11 cellular contexts compared by ENCODE assay signal in genomic region chr3:71728632-71729342, GRCh38. TPM values are rescaled to one million over a fixed set of nuclear protein-coding genes. Genes with fewer than 3 reads are reported as not detected.
DNase-seq lines count a peak whose midpoint lies in the region; ATAC-seq and TF ChIP-seq lines count a peak whose summit lies in the region.
"Had no signal": no experiment of that assay in that cellular context is flagged by ENCODE, and none has a peak within 500 bp of the region (broad histone marks: within the 10 kb centered on the region; RNA-seq: fewer than 3 reads in every experiment).

No MANE protein-coding gene starts in this region.

- peak overlapping the region; percentile 87 for H3K27ac ChIP-seq in HUES48 (ENCODE audit: low read depth, low read length)
- H3K27ac ChIP-seq in gastroesophageal sphincter = no peak overlapping the region
- H3K27ac ChIP-seq: 22Rv1 had no signal

- DNase-seq in DMS 273 (lab: John Stamatoyannopoulos, UW; ENCODE audit: unreplicated experiment) = peak; percentile 83
- no peak for DNase-seq in DMS 273 treated with DMSO at 0.1 percent for 48 hours (lab: John Stamatoyannopoulos, UW)
- peak in 1 of 34 experiments; percentile 15 for DNase-seq in T-cell
- peak; percentile 75 for DNase-seq in left kidney (ENCODE audit: low read depth, low spot score)
- no peak for DNase-seq in CD1c-positive myeloid dendritic cell (ENCODE audit: extremely low spot score)
- DNase-seq: activated B cell treated with CpG ODN at 0.5 μM for 24 hours, HCEC 1CT had no signal

- H3K4me1 ChIP-seq in HUES48 (ENCODE audit: control insufficient read depth, insufficient read depth, low read length) = peaks cover 21% of the 10 kb centered on the region
- peaks cover 0 to 28% (median 4%) of the 10 kb centered on the region in 3 donors for H3K4me1 ChIP-seq in gastroesophageal sphincter

- H3K36me3 ChIP-seq in HUES48 (ENCODE audit: control insufficient read depth, insufficient read depth, low read length) (no peaks in the 10 kb centered on the region), gastroesophageal sphincter (no peaks in the 10 kb centered on the region)

- peak overlapping the region; percentile 83 to 88 for H3K27ac Mint-ChIP-seq in T-cell
- H3K27ac Mint-ChIP-seq: activated B cell treated with CpG ODN at 0.5 μM for 24 hours had no signal

- H3K27me3 Mint-ChIP-seq in T-cell = no peaks in the 10 kb centered on the region

- TF ChIP-seq CTCF in gastroesophageal sphincter (IDR thresholded peaks at IDR 0.05) = no peak

- peaks cover 19% of the 10 kb centered on the region for H3K27me3 ChIP-seq in HUES48 (ENCODE audit: control insufficient read depth, insufficient read depth, low read length)
- H3K27me3 ChIP-seq in gastroesophageal sphincter = no peaks in the 10 kb centered on the region

- WGBS in gastroesophageal sphincter (ENCODE audit: low coverage in 1 of 2), 2 donors = 64 to 76% methylated on average over 3 of the region's 4 CpGs

- H3K9ac ChIP-seq in HUES48 (ENCODE audit: low read depth, low read length) = no peak overlapping the region

- no peak overlapping the region for H3K4me3 ChIP-seq in HUES48 (ENCODE audit: low read depth, low read length)
- no peak overlapping the region for H3K4me3 ChIP-seq in gastroesophageal sphincter

- TF ChIP-seq EP300 in gastroesophageal sphincter (IDR thresholded peaks at IDR 0.05) = no peak

- H3K9me3 ChIP-seq in HUES48 (ENCODE audit: control insufficient read depth, insufficient read depth, low read length) (no peaks in the 10 kb centered on the region), gastroesophageal sphincter (no peaks in the 10 kb centered on the region)

- CTCF ChIA-PET in T-cell (lab: Charles Lee) = interaction anchor here (0.5 to 1.9 kb wide), 12 partner anchors 11 to 1117 kb away, joined by 3 to 10 read pairs (median 5); no protein-coding TSS in a partner anchor

- H3K4me1 Mint-ChIP-seq in T-cell = peaks cover 47 to 57% (median 54%) of the 10 kb centered on the region in 3 donors

- no peaks in the 10 kb centered on the region for H3K9me3 Mint-ChIP-seq in T-cell
- H3K9me3 Mint-ChIP-seq: activated B cell treated with CpG ODN at 0.5 μM for 24 hours had no signal

- no peak overlapping the region for H3K4me3 Mint-ChIP-seq in T-cell
- H3K4me3 Mint-ChIP-seq: activated B cell treated with CpG ODN at 0.5 μM for 24 hours had no signal

- H3K36me3 Mint-ChIP-seq in T-cell = no peaks in the 10 kb centered on the region

- POLR2A ChIA-PET in T-cell (lab: Charles Lee) = interaction anchor here in 1 of 2 donors (0.5 kb wide), 1 partner anchor 82 kb away, joined by 5 read pairs; no protein-coding TSS in a partner anchor

- TF ChIP-seq POLR2A in gastroesophageal sphincter (IDR thresholded peaks at IDR 0.05) = no peak

- no peak for ATAC-seq in T-cell (replicated peaks in 1 of 4)
- no peak for ATAC-seq in GM21576 (IDR thresholded peaks at IDR 0.05; ENCODE audit: unreplicated experiment)
- no peak for ATAC-seq in gastroesophageal sphincter

RNA-seq across cellular contexts. Expression of gene EIF4E3, which starts 3.6 kb away (rescaled TPM):
- total RNA-seq in T-cell (10 to 100 TPM; 32.3 to 62.5 (median 58.6) TPM), gastroesophageal sphincter (10 to 100 TPM; 28.8 to 55.8 (median 41.6) TPM)

RNA-seq across cellular contexts. Expression of gene GPR27, which starts 24.9 kb away (rescaled TPM):
- total RNA-seq in T-cell = 1 to 10 TPM in 2 of 5 donors, under 1 TPM in 3; 0.42 to 1.3 (median 0.73) TPM
- 1 to 10 TPM; 1.7 to 2.8 (median 2.0) TPM for total RNA-seq in gastroesophageal sphincter
- total RNA-seq: activated B cell treated with CpG ODN at 0.5 μM for 24 hours had no signal

RNA-seq across cellular contexts. Expression of gene PROK2, which starts 56.2 kb away (rescaled TPM):
- total RNA-seq in T-cell = 1 to 10 TPM in 2 of 5 donors, under 1 TPM in 3; 0.42 to 1.9 (median 0.63) TPM
- total RNA-seq in gastroesophageal sphincter = 1 to 10 TPM in 2 of 4 donors, not detected in 2; 1.1 to 1.3 TPM
- total RNA-seq: activated B cell treated with CpG ODN at 0.5 μM for 24 hours had no signal

Comparison
In these comparisons a context has a peak if more than half of its experiments do, and no peak if none do; other contexts are left out.
1. DNase-seq: peak in DMS 273 (single experiment) and left kidney (single experiment); none in DMS 273 treated with DMSO at 0.1 percent for 48 hours (single experiment) and CD1c-positive myeloid dendritic cell (single experiment).